In genomic region chr15:48555244-48555804, GRCh38 we compare ENCODE assay signal across 19 cellular contexts.
DNase-seq lines count a peak whose midpoint lies in the region; ATAC-seq and TF ChIP-seq lines count a peak whose summit lies in the region.
"Had no signal": no experiment of that assay in that cellular context is flagged by ENCODE, and none has a peak within 500 bp of the region (broad histone marks: within the 10 kb centered on the region; RNA-seq: fewer than 3 reads in every experiment).

No MANE protein-coding gene starts in this region.

- H3K4me3 ChIP-seq in adipocyte (ENCODE audit: low read length) (no peak overlapping the region), fibroblast of lung (replicated peaks in 1 of 4; ENCODE audit: control extremely low read depth in 1 of 4, insufficient read depth in 1 of 4, low read depth in 3 of 4, low read length in 4 of 4) (no peak overlapping the region), osteoblast (ENCODE audit: insufficient read depth, low read length) (no peak overlapping the region), HAP-1 (no peak overlapping the region)
- H3K4me3 ChIP-seq: breast epithelium had no signal

- H3K9me3 ChIP-seq in adipocyte (ENCODE audit: control insufficient read depth, low read length) = no peaks in the 10 kb centered on the region
- no peaks in the 10 kb centered on the region for H3K9me3 ChIP-seq in fibroblast of lung (ENCODE audit: control insufficient read depth, insufficient read depth, low read depth, low read length)
- no peaks in the 10 kb centered on the region for H3K9me3 ChIP-seq in osteoblast (ENCODE audit: low read depth, low read length)
- no peaks in the 10 kb centered on the region for H3K9me3 ChIP-seq in HAP-1
- H3K9me3 ChIP-seq: breast epithelium had no signal

- H4K20me1 ChIP-seq in fibroblast of lung (ENCODE audit: control insufficient read depth, extremely low read depth, insufficient read depth, low read length) (no peaks in the 10 kb centered on the region), osteoblast (ENCODE audit: insufficient read depth, low read length) (peaks cover 31% of the 10 kb centered on the region)

- no peak overlapping the region for H3K27ac Mint-ChIP-seq in activated T-helper 17 cell treated with anti-CD3 and anti-CD28 coated beads, Interleukin-2, amount 50 U/mL, for 72 hours
- H3K27ac Mint-ChIP-seq: activated CD8-positive, alpha-beta T cell treated with anti-CD3 and anti-CD28 coated beads, Interleukin-2, amount 10 ng/mL, durations not matched to agents 7 days and 5 days; H9 had no signal

- in situ Hi-C loops in HAP-1 (cut with MboI; ENCODE audit: low sequenced_read_pairs) = no loop called here

- H3K36me3 ChIP-seq in adipocyte (ENCODE audit: control insufficient read depth, insufficient read depth, low read length, severe bottlenecking) (peaks cover 22% of the 10 kb centered on the region), fibroblast of lung (ENCODE audit: control insufficient read depth, insufficient read depth, low read length) (peaks cover 2% of the 10 kb centered on the region), osteoblast (ENCODE audit: insufficient read depth, low read length) (peaks cover 30% of the 10 kb centered on the region), HAP-1 (replicated peaks) (no peaks in the 10 kb centered on the region)
- H3K36me3 ChIP-seq: breast epithelium had no signal

- no peak overlapping the region for H3K9ac ChIP-seq in adipocyte (ENCODE audit: low read length)
- H3K9ac ChIP-seq in fibroblast of lung (ENCODE audit: insufficient read depth, low read length) = no peak overlapping the region

- peaks cover 8% of the 10 kb centered on the region for H3K27me3 Mint-ChIP-seq in activated T-helper 17 cell treated with anti-CD3 and anti-CD28 coated beads, Interleukin-2, amount 50 U/mL, for 72 hours

- H3K9me3 Mint-ChIP-seq in activated T-helper 17 cell treated with anti-CD3 and anti-CD28 coated beads, Interleukin-2, amount 50 U/mL, for 72 hours = no peaks in the 10 kb centered on the region
- H3K9me3 Mint-ChIP-seq: H9 had no signal

- H3K27ac ChIP-seq in fibroblast of lung (ENCODE audit: insufficient read depth, low read length) (peak overlapping the region; percentile 62), osteoblast (ENCODE audit: low read depth, low read length) (peak overlapping the region; percentile 55)
- H3K27ac ChIP-seq: breast epithelium had no signal

- H3K79me2 ChIP-seq in fibroblast of lung (ENCODE audit: control insufficient read depth, insufficient read depth, low read length) (peaks cover 26% of the 10 kb centered on the region), osteoblast (ENCODE audit: insufficient read depth, low read length) (peaks cover 98% of the 10 kb centered on the region)

- no peaks in the 10 kb centered on the region for H3K36me3 Mint-ChIP-seq in activated T-helper 17 cell treated with anti-CD3 and anti-CD28 coated beads, Interleukin-2, amount 50 U/mL, for 72 hours (ENCODE audit: low read depth)

- DNase-seq in GM03348 (ENCODE audit: low spot score) = peak; percentile 71
- peak; percentile 73 for DNase-seq in adipocyte (ENCODE audit: low read depth)
- DNase-seq in fibroblast of lung (ENCODE audit: low read depth in 2 of 2) = peak; percentile 73 to 87
- DNase-seq in osteoblast (ENCODE audit: insufficient read length, low spot score, missing footprints) = no peak
- no peak for DNase-seq in HAP-1 (ENCODE audit: low spot score in 2 of 2)
- DNase-seq in DMS 273 (lab: John Stamatoyannopoulos, UW; ENCODE audit: unreplicated experiment) = no peak
- DNase-seq: activated CD8-positive, alpha-beta T cell treated with anti-CD3 and anti-CD28 coated beads, Interleukin-2, amount 10 ng/mL, durations not matched to agents 7 days and 5 days; activated effector memory CD4-positive, alpha-beta T cell treated with Interleukin-2 at 50 U/mL for 16 hours; C1 segment of cervical spinal cord; DMS79; effector CD4-positive, alpha-beta T cell; H9; NCI-H1092; nucleus accumbens; small intestine; stimulated activated naive CD4-positive, alpha-beta T cell treated with Interleukin-2 at 50 U/mL for 16 hours had no signal

- H3K4me2 ChIP-seq in fibroblast of lung (ENCODE audit: extremely low read depth, insufficient read depth, low read length) = peak overlapping the region; percentile 46
- H3K4me2 ChIP-seq in osteoblast (ENCODE audit: insufficient read depth, low read length) = no peak overlapping the region

- H3K4me1 Mint-ChIP-seq in activated T-helper 17 cell treated with anti-CD3 and anti-CD28 coated beads, Interleukin-2, amount 50 U/mL, for 72 hours = no peaks in the 10 kb centered on the region

- TF ChIP-seq CTCF in fibroblast of lung (conservative IDR thresholded peaks at IDR 0.05 in 1 of 2, IDR thresholded peaks at IDR 0.05 in 1 of 2; ENCODE audit: low read depth in 1 of 2, low read length in 2 of 2) (no peak), osteoblast (IDR thresholded peaks at IDR 0.05; ENCODE audit: extremely low read depth, low read depth, low read length) (no peak)

- H2AFZ ChIP-seq in fibroblast of lung (ENCODE audit: low read length) (no peak overlapping the region), osteoblast (ENCODE audit: low read length) (no peak overlapping the region)

- H3K4me3 Mint-ChIP-seq in activated T-helper 17 cell treated with anti-CD3 and anti-CD28 coated beads, Interleukin-2, amount 50 U/mL, for 72 hours = no peak overlapping the region
- H3K4me3 Mint-ChIP-seq: activated CD8-positive, alpha-beta T cell treated with anti-CD3 and anti-CD28 coated beads, Interleukin-2, amount 10 ng/mL, durations not matched to agents 7 days and 5 days; H9 had no signal

- H3K4me1 ChIP-seq in adipocyte (ENCODE audit: control insufficient read depth, insufficient read depth, low read length) = peaks cover 80% of the 10 kb centered on the region
- H3K4me1 ChIP-seq in fibroblast of lung (ENCODE audit: control insufficient read depth, extremely low read depth, insufficient read depth, low read length) = peaks cover 30% of the 10 kb centered on the region
- peaks cover 65% of the 10 kb centered on the region for H3K4me1 ChIP-seq in osteoblast (ENCODE audit: insufficient read depth, low read length)
- H3K4me1 ChIP-seq in HAP-1 = peaks cover 16% of the 10 kb centered on the region
- H3K4me1 ChIP-seq: breast epithelium had no signal

- ATAC-seq in activated T-helper 17 cell treated with anti-CD3 and anti-CD28 coated beads, Interleukin-2, amount 50 U/mL, for 72 hours (replicated peaks) = no peak
- ATAC-seq in GM19351 (IDR thresholded peaks at IDR 0.05; ENCODE audit: unreplicated experiment) = no peak
- ATAC-seq: activated CD8-positive, alpha-beta T cell treated with anti-CD3 and anti-CD28 coated beads, Interleukin-2, amount 10 ng/mL, durations not matched to agents 7 days and 5 days had no signal

- no peaks in the 10 kb centered on the region for H3K27me3 ChIP-seq in adipocyte (replicated peaks; ENCODE audit: control insufficient read depth, insufficient read depth, low read length)
- H3K27me3 ChIP-seq in fibroblast of lung (ENCODE audit: control insufficient read depth, insufficient read depth, low read length) = no peaks in the 10 kb centered on the region
- H3K27me3 ChIP-seq in osteoblast (ENCODE audit: insufficient read depth, low read length) = no peaks in the 10 kb centered on the region
- H3K27me3 ChIP-seq in HAP-1 (ENCODE audit: low read depth) = no peaks in the 10 kb centered on the region
- H3K27me3 ChIP-seq: breast epithelium had no signal

Comparison
In these comparisons a context has a peak if more than half of its experiments do, and no peak if none do; other contexts are left out.
1. DNase-seq: peak in GM03348 (single experiment), adipocyte (single experiment) and fibroblast of lung (2 of 2); none in osteoblast (single experiment), HAP-1 (0 of 2) and DMS 273 (single experiment).